In the genomic region with DNA sequence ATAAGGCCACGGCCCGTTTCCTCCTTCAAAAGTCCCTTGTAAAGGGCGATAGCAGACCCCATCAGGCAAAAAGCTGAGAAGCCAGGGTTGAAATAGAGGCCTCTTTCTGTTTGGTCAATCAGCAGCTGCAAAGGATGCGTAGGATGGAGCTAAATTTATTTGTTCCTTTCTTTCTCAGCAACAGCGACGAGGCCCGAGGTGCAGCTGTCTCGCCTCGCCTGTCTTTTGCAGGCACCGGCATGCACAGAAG, we compare ENCODE assay signal across 8 cellular contexts. TPM values are rescaled to one million over a fixed set of nuclear protein-coding genes. Genes with fewer than 3 reads are reported as not detected.
DNase-seq lines count a peak whose midpoint lies in the region; ATAC-seq lines count a peak whose summit lies in the region.

No MANE protein-coding gene starts in this region.

- H3K4me1 ChIP-seq in SJSA1 (replicated peaks): peaks cover 11% of the 10 kb centered on the region
- H3K4me1 ChIP-seq in mucosa of stomach (ENCODE audit: control insufficient read depth, insufficient read depth, low read length): peaks cover 16% of the 10 kb centered on the region

- no peaks in the 10 kb centered on the region for H3K27me3 ChIP-seq in SJSA1 (replicated peaks)
- H3K27me3 ChIP-seq in mucosa of stomach (ENCODE audit: control insufficient read depth, insufficient read depth, low read length): no peaks in the 10 kb centered on the region

- intact Hi-C loops in left ventricle myocardium superior (cut with micrococcal nuclease) (no loop called here), cardiac septum (cut with DNase I) (no loop called here)

- H3K9me3 ChIP-seq in SJSA1 (replicated peaks): peaks cover 4% of the 10 kb centered on the region; the same call in 1 of the 2 replicates
- H3K9me3 ChIP-seq in mucosa of stomach (ENCODE audit: control insufficient read depth, low read length): no peaks in the 10 kb centered on the region

- no peak overlapping the region for H3K4me3 ChIP-seq in SJSA1
- H3K4me3 ChIP-seq in mucosa of stomach (ENCODE audit: low read length): no peak overlapping the region

- DNase-seq in left ventricle myocardium superior (no peak), cardiac septum (ENCODE audit: low spot score) (no peak), SJSA1 (ENCODE audit: low read depth in 1 of 2, low spot score in 2 of 2) (no peak), NCI-H510A (lab: John Stamatoyannopoulos, UW) (no peak), EL (no peak)
- no peak for DNase-seq in central memory CD4-positive, alpha-beta T cell

- ATAC-seq in left ventricle myocardium superior (peak; percentile 46), HG03025 (IDR thresholded peaks at IDR 0.05; ENCODE audit: low FRiP score, unreplicated experiment) (peak; percentile 56)

- peak overlapping the region; percentile 90 for H3K27ac ChIP-seq in SJSA1

- H3K9ac ChIP-seq in mucosa of stomach (ENCODE audit: low read length): peak overlapping the region; percentile 37

- H3K36me3 ChIP-seq in SJSA1 (no peaks in the 10 kb centered on the region), mucosa of stomach (ENCODE audit: control insufficient read depth, insufficient read depth, low read length) (no peaks in the 10 kb centered on the region)

RNA-seq across cellular contexts. Expression of a gene that starts 0.2 kb away (rescaled TPM):
- 3.2 TPM for total RNA-seq in left ventricle myocardium superior
- 1.9 TPM for total RNA-seq in cardiac septum
- total RNA-seq in SJSA1 (2014; rRNA removed; shearing (Covaris generic)): 0.37 TPM in 1 of 2 replicates, not detected in the other
